In the genomic region with DNA sequence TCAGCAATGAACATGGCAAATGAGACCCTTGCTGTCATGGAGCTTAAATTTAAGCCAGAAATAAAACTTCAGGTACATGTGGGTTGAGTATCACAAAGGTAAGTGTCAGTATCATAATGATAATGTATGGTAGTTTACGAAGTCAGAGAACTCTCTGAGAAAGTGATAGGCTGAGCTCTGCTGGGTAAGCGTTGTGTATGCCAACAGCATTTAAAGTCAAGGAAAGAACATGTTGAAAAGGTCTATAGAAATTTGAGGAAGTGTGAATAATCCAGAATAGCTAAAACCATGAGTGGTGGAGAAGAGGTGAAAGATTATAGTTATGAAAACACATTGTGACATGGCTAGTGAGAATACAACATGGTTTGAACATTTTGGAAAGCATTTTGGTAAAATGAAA, we compare ENCODE assay signal across 1 cellular context.
TF ChIP-seq lines count a peak whose summit lies in the region.

No MANE protein-coding gene starts in this region.

TF ChIP-seq in GM12878, 131 proteins besides CTCF, POLR2A, EP300 and RAD21 (continued from another document and continues in another):
- TF ChIP-seq, protein P1, sequence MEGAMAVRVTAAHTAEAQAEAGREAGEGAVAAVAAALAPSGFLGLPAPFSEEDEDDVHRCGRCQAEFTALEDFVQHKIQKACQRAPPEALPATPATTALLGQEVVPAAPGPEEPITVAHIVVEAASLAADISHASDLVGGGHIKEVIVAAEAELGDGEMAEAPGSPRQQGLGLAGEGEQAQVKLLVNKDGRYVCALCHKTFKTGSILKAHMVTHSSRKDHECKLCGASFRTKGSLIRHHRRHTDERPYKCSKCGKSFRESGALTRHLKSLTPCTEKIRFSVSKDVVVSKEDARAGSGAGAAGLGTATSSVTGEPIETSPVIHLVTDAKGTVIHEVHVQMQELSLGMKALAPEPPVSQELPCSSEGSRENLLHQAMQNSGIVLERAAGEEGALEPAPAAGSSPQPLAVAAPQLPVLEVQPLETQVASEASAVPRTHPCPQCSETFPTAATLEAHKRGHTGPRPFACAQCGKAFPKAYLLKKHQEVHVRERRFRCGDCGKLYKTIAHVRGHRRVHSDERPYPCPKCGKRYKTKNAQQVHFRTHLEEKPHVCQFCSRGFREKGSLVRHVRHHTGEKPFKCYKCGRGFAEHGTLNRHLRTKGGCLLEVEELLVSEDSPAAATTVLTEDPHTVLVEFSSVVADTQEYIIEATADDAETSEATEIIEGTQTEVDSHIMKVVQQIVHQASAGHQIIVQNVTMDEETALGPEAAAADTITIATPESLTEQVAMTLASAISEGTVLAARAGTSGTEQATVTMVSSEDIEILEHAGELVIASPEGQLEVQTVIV (IDR thresholded peaks at IDR 0.05; ENCODE audit: borderline replicate concordance, partially characterized antibody) = no peak
- TF ChIP-seq SP1 (IDR thresholded peaks at IDR 0.05; ENCODE audit: low read depth, low read length) (no peak), TBL1XR1 (IDR thresholded peaks at IDR 0.05; ENCODE audit: low read depth, low read length) (no peak), SMAD1 (IDR thresholded peaks at IDR 0.05; ENCODE audit: low read depth, partially characterized antibody) (no peak), ETV6 (conservative IDR thresholded peaks at IDR 0.05 in 1 of 2, IDR thresholded peaks at IDR 0.05 in 1 of 2; ENCODE audit: borderline replicate concordance in 1 of 2, low read depth in 1 of 2) (no peak), POU2F2 (IDR thresholded peaks at IDR 0.05; ENCODE audit: borderline replicate concordance, low read depth, low read length) (no peak), NFYA (IDR thresholded peaks at IDR 0.05; ENCODE audit: borderline replicate concordance, low read depth, low read length) (no peak), YBX1 (IDR thresholded peaks at IDR 0.05) (no peak), EGR1 (IDR thresholded peaks at IDR 0.05; ENCODE audit: borderline replicate concordance in 1 of 2, low read depth in 2 of 2, low read length in 2 of 2) (no peak), CBFB (IDR thresholded peaks at IDR 0.05; ENCODE audit: low read depth) (no peak), SIX5 (IDR thresholded peaks at IDR 0.05; ENCODE audit: low read depth, low read length, severe bottlenecking) (no peak), RELA (IDR thresholded peaks at IDR 0.05; ENCODE audit: borderline replicate concordance, partially characterized antibody) (no peak), JUNB (IDR thresholded peaks at IDR 0.05) (no peak), TARDBP (IDR thresholded peaks at IDR 0.05; ENCODE audit: borderline replicate concordance) (no peak), SUZ12 (IDR thresholded peaks at IDR 0.05; ENCODE audit: unreplicated experiment) (no peak), SREBF1 (IDR thresholded peaks at IDR 0.05; ENCODE audit: low read length) (no peak), MYB (IDR thresholded peaks at IDR 0.05; ENCODE audit: borderline replicate concordance, low read depth, low read length) (no peak), HDAC2 (IDR thresholded peaks at IDR 0.05) (no peak), SIN3A (IDR thresholded peaks at IDR 0.05; ENCODE audit: low read depth, low read length) (no peak), MEF2A (IDR thresholded peaks at IDR 0.05; ENCODE audit: insufficient read depth, low read depth, low read length) (no peak), MEF2B (IDR thresholded peaks at IDR 0.05; ENCODE audit: partially characterized antibody, poor library complexity, severe bottlenecking) (no peak), ZNF384 (IDR thresholded peaks at IDR 0.05; ENCODE audit: borderline replicate concordance, low read depth, low read length) (no peak), POLR2AphosphoS5 (IDR thresholded peaks at IDR 0.05; ENCODE audit: low read length) (no peak), TAF1 (IDR thresholded peaks at IDR 0.05; ENCODE audit: borderline replicate concordance, low read depth, low read length) (no peak), CHD4 (IDR thresholded peaks at IDR 0.05) (no peak), RUNX3 (IDR thresholded peaks at IDR 0.05; ENCODE audit: low read length) (peak; percentile 28; the same call in 1 of the 2 replicates), NR2C2 (IDR thresholded peaks at IDR 0.05; ENCODE audit: borderline replicate concordance, control insufficient read depth, insufficient read length, low read depth) (no peak), ZBED1 (IDR thresholded peaks at IDR 0.05; ENCODE audit: borderline replicate concordance) (no peak), SMC3 (IDR thresholded peaks at IDR 0.05; ENCODE audit: borderline replicate concordance, low read length) (no peak), RCOR1 (conservative IDR thresholded peaks at IDR 0.05; ENCODE audit: low read depth, low read length) (no peak), NR2C1 (IDR thresholded peaks at IDR 0.05) (no peak), ATF7 (IDR thresholded peaks at IDR 0.05; ENCODE audit: low read depth) (no peak)
- TF ChIP-seq, protein P2, sequence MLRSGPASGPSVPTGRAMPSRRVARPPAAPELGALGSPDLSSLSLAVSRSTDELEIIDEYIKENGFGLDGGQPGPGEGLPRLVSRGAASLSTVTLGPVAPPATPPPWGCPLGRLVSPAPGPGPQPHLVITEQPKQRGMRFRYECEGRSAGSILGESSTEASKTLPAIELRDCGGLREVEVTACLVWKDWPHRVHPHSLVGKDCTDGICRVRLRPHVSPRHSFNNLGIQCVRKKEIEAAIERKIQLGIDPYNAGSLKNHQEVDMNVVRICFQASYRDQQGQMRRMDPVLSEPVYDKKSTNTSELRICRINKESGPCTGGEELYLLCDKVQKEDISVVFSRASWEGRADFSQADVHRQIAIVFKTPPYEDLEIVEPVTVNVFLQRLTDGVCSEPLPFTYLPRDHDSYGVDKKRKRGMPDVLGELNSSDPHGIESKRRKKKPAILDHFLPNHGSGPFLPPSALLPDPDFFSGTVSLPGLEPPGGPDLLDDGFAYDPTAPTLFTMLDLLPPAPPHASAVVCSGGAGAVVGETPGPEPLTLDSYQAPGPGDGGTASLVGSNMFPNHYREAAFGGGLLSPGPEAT (IDR thresholded peaks at IDR 0.05; ENCODE audit: low read depth) = peak; percentile 11; the same call in 1 of the 2 replicates
- TF ChIP-seq, protein P3, sequence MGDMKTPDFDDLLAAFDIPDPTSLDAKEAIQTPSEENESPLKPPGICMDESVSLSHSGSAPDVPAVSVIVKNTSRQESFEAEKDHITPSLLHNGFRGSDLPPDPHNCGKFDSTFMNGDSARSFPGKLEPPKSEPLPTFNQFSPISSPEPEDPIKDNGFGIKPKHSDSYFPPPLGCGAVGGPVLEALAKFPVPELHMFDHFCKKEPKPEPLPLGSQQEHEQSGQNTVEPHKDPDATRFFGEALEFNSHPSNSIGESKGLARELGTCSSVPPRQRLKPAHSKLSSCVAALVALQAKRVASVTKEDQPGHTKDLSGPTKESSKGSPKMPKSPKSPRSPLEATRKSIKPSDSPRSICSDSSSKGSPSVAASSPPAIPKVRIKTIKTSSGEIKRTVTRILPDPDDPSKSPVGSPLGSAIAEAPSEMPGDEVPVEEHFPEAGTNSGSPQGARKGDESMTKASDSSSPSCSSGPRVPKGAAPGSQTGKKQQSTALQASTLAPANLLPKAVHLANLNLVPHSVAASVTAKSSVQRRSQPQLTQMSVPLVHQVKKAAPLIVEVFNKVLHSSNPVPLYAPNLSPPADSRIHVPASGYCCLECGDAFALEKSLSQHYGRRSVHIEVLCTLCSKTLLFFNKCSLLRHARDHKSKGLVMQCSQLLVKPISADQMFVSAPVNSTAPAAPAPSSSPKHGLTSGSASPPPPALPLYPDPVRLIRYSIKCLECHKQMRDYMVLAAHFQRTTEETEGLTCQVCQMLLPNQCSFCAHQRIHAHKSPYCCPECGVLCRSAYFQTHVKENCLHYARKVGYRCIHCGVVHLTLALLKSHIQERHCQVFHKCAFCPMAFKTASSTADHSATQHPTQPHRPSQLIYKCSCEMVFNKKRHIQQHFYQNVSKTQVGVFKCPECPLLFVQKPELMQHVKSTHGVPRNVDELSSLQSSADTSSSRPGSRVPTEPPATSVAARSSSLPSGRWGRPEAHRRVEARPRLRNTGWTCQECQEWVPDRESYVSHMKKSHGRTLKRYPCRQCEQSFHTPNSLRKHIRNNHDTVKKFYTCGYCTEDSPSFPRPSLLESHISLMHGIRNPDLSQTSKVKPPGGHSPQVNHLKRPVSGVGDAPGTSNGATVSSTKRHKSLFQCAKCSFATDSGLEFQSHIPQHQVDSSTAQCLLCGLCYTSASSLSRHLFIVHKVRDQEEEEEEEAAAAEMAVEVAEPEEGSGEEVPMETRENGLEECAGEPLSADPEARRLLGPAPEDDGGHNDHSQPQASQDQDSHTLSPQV (IDR thresholded peaks at IDR 0.05) = no peak
- TF ChIP-seq, protein P4, sequence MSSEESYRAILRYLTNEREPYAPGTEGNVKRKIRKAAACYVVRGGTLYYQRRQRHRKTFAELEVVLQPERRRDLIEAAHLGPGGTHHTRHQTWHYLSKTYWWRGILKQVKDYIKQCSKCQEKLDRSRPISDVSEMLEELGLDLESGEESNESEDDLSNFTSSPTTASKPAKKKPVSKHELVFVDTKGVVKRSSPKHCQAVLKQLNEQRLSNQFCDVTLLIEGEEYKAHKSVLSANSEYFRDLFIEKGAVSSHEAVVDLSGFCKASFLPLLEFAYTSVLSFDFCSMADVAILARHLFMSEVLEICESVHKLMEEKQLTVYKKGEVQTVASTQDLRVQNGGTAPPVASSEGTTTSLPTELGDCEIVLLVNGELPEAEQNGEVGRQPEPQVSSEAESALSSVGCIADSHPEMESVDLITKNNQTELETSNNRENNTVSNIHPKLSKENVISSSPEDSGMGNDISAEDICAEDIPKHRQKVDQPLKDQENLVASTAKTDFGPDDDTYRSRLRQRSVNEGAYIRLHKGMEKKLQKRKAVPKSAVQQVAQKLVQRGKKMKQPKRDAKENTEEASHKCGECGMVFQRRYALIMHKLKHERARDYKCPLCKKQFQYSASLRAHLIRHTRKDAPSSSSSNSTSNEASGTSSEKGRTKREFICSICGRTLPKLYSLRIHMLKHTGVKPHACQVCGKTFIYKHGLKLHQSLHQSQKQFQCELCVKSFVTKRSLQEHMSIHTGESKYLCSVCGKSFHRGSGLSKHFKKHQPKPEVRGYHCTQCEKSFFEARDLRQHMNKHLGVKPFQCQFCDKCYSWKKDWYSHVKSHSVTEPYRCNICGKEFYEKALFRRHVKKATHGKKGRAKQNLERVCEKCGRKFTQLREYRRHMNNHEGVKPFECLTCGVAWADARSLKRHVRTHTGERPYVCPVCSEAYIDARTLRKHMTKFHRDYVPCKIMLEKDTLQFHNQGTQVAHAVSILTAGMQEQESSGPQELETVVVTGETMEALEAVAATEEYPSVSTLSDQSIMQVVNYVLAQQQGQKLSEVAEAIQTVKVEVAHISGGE (CRISPR knock-in tag; IDR thresholded peaks at IDR 0.05) = no peak
- TF ChIP-seq, protein P5, sequence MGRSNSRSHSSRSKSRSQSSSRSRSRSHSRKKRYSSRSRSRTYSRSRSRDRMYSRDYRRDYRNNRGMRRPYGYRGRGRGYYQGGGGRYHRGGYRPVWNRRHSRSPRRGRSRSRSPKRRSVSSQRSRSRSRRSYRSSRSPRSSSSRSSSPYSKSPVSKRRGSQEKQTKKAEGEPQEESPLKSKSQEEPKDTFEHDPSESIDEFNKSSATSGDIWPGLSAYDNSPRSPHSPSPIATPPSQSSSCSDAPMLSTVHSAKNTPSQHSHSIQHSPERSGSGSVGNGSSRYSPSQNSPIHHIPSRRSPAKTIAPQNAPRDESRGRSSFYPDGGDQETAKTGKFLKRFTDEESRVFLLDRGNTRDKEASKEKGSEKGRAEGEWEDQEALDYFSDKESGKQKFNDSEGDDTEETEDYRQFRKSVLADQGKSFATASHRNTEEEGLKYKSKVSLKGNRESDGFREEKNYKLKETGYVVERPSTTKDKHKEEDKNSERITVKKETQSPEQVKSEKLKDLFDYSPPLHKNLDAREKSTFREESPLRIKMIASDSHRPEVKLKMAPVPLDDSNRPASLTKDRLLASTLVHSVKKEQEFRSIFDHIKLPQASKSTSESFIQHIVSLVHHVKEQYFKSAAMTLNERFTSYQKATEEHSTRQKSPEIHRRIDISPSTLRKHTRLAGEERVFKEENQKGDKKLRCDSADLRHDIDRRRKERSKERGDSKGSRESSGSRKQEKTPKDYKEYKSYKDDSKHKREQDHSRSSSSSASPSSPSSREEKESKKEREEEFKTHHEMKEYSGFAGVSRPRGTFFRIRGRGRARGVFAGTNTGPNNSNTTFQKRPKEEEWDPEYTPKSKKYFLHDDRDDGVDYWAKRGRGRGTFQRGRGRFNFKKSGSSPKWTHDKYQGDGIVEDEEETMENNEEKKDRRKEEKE (IDR thresholded peaks at IDR 0.05) = no peak
- TF ChIP-seq, protein P6, sequence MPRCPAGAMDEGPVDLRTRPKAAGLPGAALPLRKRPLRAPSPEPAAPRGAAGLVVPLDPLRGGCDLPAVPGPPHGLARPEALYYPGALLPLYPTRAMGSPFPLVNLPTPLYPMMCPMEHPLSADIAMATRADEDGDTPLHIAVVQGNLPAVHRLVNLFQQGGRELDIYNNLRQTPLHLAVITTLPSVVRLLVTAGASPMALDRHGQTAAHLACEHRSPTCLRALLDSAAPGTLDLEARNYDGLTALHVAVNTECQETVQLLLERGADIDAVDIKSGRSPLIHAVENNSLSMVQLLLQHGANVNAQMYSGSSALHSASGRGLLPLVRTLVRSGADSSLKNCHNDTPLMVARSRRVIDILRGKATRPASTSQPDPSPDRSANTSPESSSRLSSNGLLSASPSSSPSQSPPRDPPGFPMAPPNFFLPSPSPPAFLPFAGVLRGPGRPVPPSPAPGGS (IDR thresholded peaks at IDR 0.05; ENCODE audit: borderline replicate concordance, insufficient read depth, low read depth, low read length, poor library complexity, severe bottlenecking) = no peak
- TF ChIP-seq, protein P7, sequence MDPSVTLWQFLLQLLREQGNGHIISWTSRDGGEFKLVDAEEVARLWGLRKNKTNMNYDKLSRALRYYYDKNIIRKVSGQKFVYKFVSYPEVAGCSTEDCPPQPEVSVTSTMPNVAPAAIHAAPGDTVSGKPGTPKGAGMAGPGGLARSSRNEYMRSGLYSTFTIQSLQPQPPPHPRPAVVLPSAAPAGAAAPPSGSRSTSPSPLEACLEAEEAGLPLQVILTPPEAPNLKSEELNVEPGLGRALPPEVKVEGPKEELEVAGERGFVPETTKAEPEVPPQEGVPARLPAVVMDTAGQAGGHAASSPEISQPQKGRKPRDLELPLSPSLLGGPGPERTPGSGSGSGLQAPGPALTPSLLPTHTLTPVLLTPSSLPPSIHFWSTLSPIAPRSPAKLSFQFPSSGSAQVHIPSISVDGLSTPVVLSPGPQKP (IDR thresholded peaks at IDR 0.05; ENCODE audit: low read depth, low read length) = no peak
- TF ChIP-seq, protein P8, sequence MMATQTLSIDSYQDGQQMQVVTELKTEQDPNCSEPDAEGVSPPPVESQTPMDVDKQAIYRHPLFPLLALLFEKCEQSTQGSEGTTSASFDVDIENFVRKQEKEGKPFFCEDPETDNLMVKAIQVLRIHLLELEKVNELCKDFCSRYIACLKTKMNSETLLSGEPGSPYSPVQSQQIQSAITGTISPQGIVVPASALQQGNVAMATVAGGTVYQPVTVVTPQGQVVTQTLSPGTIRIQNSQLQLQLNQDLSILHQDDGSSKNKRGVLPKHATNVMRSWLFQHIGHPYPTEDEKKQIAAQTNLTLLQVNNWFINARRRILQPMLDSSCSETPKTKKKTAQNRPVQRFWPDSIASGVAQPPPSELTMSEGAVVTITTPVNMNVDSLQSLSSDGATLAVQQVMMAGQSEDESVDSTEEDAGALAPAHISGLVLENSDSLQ (IDR thresholded peaks at IDR 0.05) = peak; percentile 17; the same call in 1 of the 2 replicates
- TF ChIP-seq, protein P9, sequence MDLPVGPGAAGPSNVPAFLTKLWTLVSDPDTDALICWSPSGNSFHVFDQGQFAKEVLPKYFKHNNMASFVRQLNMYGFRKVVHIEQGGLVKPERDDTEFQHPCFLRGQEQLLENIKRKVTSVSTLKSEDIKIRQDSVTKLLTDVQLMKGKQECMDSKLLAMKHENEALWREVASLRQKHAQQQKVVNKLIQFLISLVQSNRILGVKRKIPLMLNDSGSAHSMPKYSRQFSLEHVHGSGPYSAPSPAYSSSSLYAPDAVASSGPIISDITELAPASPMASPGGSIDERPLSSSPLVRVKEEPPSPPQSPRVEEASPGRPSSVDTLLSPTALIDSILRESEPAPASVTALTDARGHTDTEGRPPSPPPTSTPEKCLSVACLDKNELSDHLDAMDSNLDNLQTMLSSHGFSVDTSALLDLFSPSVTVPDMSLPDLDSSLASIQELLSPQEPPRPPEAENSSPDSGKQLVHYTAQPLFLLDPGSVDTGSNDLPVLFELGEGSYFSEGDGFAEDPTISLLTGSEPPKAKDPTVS (IDR thresholded peaks at IDR 0.05; ENCODE audit: low read depth, low read length) = no peak
